ENCODE assay signal across 8 cellular contexts in the genomic region with DNA sequence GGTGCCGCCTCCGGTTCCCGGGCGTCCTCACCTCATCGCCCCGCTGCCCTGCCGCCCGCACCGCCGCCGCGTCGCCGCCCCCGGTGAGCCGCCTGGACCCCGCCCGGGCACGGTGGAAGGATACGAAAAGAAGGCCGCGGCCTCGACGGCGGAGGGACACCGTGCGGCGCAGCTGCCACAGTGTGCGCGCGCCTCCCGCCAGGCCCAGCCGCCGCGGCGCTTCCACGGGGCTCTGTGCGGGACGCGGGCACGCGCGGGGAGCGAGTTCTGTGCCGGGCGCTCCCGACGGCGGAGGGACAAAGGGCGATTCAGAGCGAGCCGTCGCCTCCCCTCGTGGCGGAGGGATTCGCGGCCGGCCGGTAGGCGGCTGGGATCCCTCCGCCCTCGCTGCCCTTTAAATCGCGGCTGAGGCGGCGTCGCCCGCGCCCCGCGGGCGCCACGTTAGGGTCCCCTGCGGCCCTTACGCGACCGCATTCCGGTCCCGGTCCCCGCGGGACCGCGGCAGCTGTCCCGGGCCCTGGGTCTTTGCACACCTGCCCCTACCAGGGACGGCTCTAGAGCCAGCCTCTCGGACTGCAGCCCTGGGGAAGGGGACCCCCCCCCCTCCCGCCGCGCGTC. TPM values are rescaled to one million over a fixed set of nuclear protein-coding genes. Genes with fewer than 3 reads are reported as not detected.
DNase-seq lines count a peak whose midpoint lies in the region; ATAC-seq and TF ChIP-seq lines count a peak whose summit lies in the region.

No MANE protein-coding gene starts in this region.

- WGBS in suprapubic skin, result 0% methylated on average over 25 of the region's 90 CpGs

- peak overlapping the region; percentile 74 for H3K4me3 Mint-ChIP-seq in glutamatergic neuron (ENCODE audit: unreplicated experiment)

- H3K36me3 ChIP-seq in MG63 (no peaks in the 10 kb centered on the region), suprapubic skin (no peaks in the 10 kb centered on the region)

- peaks cover 59% of the 10 kb centered on the region for H3K4me1 ChIP-seq in suprapubic skin

- H3K27me3 ChIP-seq in MG63, result no peaks in the 10 kb centered on the region
- no peaks in the 10 kb centered on the region for H3K27me3 ChIP-seq in suprapubic skin

- DNase-seq in DMS53 (lab: John Stamatoyannopoulos, UW), result peak; percentile 100
- peak; percentile 94 for DNase-seq in MG63
- DNase-seq in activated naive CD4-positive, alpha-beta T cell treated with anti-CD3 and anti-CD28 coated beads, Interleukin-2, amount 50 U/mL, for 72 hours (ENCODE audit: low spot score in 2 of 2), result peak; percentile 79 to 91
- DNase-seq in glutamatergic neuron, result peak; percentile 91
- peak; percentile 40 for DNase-seq in omental fat pad (ENCODE audit: low spot score)
- peak; percentile 88 to 90 for DNase-seq in suprapubic skin (ENCODE audit: low spot score in 2 of 2)

- peaks cover 19% of the 10 kb centered on the region for H3K27me3 Mint-ChIP-seq in glutamatergic neuron (ENCODE audit: unreplicated experiment)

- H3K27ac Mint-ChIP-seq in activated naive CD4-positive, alpha-beta T cell treated with anti-CD3 and anti-CD28 coated beads, Interleukin-2, amount 50 U/mL, for 72 hours, result peak overlapping the region in 1 of 2 donors; percentile 88
- H3K27ac Mint-ChIP-seq in glutamatergic neuron (ENCODE audit: unreplicated experiment), result peak overlapping the region; percentile 82

- TF ChIP-seq EP300 in suprapubic skin (IDR thresholded peaks at IDR 0.05), result no peak

- H3K9me3 Mint-ChIP-seq in activated naive CD4-positive, alpha-beta T cell treated with anti-CD3 and anti-CD28 coated beads, Interleukin-2, amount 50 U/mL, for 72 hours, result no peaks in the 10 kb centered on the region
- H3K9me3 Mint-ChIP-seq in glutamatergic neuron (ENCODE audit: unreplicated experiment), result peaks cover 19% of the 10 kb centered on the region

- no peaks in the 10 kb centered on the region for H3K9me3 ChIP-seq in MG63
- H3K9me3 ChIP-seq in suprapubic skin, result no peaks in the 10 kb centered on the region

- H3K4me3 ChIP-seq in MG63 (peak overlapping the region; percentile 63), suprapubic skin (peak overlapping the region; percentile 75)

- TF ChIP-seq POLR2A in suprapubic skin (IDR thresholded peaks at IDR 0.05), result peak; percentile 82 to 90

- H3K27ac ChIP-seq in suprapubic skin, result peak overlapping the region; percentile 100

- H3K4me1 Mint-ChIP-seq in glutamatergic neuron (ENCODE audit: low read depth, unreplicated experiment), result peaks cover 26% of the 10 kb centered on the region

- H3K36me3 Mint-ChIP-seq in activated naive CD4-positive, alpha-beta T cell treated with anti-CD3 and anti-CD28 coated beads, Interleukin-2, amount 50 U/mL, for 72 hours, result peaks cover 0 to 5% of the 10 kb centered on the region in 2 donors
- H3K36me3 Mint-ChIP-seq in glutamatergic neuron (ENCODE audit: unreplicated experiment), result peaks cover 4% of the 10 kb centered on the region

- ATAC-seq in GM21737 (IDR thresholded peaks at IDR 0.05; ENCODE audit: unreplicated experiment) (peak; percentile 42), SK-N-SH treated with all-trans-retinoic acid at 6 μM for 48 hours (peak; percentile 56), omental fat pad (ENCODE audit: low FRiP score) (peak; percentile 54)
- peak; percentile 63 to 74 for ATAC-seq in activated naive CD4-positive, alpha-beta T cell treated with anti-CD3 and anti-CD28 coated beads, Interleukin-2, amount 50 U/mL, for 72 hours

- peak; percentile 57 for TF ChIP-seq CTCF in glutamatergic neuron (IDR thresholded peaks at IDR 0.05; ENCODE audit: partially characterized antibody, unreplicated experiment)
- TF ChIP-seq CTCF in omental fat pad (IDR thresholded peaks at IDR 0.05), result no peak
- TF ChIP-seq CTCF in suprapubic skin (IDR thresholded peaks at IDR 0.05), result peak in 1 of 2 donors; percentile 5

TF ChIP-seq in SK-N-SH treated with all-trans-retinoic acid at 6 μM for 48 hours, 23 proteins besides CTCF, POLR2A, EP300 and RAD21:
- peak; percentile 38; the same call in 1 of the 2 replicates for TF ChIP-seq ZNF70 (CRISPR knock-in tag; IDR thresholded peaks at IDR 0.05)
- peak; percentile 72; the same call in 1 of the 2 replicates for TF ChIP-seq ZFP3 (CRISPR knock-in tag; IDR thresholded peaks at IDR 0.05)
- TF ChIP-seq, protein P1, sequence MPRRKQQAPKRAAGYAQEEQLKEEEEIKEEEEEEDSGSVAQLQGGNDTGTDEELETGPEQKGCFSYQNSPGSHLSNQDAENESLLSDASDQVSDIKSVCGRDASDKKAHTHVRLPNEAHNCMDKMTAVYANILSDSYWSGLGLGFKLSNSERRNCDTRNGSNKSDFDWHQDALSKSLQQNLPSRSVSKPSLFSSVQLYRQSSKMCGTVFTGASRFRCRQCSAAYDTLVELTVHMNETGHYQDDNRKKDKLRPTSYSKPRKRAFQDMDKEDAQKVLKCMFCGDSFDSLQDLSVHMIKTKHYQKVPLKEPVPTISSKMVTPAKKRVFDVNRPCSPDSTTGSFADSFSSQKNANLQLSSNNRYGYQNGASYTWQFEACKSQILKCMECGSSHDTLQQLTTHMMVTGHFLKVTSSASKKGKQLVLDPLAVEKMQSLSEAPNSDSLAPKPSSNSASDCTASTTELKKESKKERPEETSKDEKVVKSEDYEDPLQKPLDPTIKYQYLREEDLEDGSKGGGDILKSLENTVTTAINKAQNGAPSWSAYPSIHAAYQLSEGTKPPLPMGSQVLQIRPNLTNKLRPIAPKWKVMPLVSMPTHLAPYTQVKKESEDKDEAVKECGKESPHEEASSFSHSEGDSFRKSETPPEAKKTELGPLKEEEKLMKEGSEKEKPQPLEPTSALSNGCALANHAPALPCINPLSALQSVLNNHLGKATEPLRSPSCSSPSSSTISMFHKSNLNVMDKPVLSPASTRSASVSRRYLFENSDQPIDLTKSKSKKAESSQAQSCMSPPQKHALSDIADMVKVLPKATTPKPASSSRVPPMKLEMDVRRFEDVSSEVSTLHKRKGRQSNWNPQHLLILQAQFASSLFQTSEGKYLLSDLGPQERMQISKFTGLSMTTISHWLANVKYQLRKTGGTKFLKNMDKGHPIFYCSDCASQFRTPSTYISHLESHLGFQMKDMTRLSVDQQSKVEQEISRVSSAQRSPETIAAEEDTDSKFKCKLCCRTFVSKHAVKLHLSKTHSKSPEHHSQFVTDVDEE (CRISPR knock-in tag; IDR thresholded peaks at IDR 0.05), result peak; percentile 89
- TF ChIP-seq, protein P2, sequence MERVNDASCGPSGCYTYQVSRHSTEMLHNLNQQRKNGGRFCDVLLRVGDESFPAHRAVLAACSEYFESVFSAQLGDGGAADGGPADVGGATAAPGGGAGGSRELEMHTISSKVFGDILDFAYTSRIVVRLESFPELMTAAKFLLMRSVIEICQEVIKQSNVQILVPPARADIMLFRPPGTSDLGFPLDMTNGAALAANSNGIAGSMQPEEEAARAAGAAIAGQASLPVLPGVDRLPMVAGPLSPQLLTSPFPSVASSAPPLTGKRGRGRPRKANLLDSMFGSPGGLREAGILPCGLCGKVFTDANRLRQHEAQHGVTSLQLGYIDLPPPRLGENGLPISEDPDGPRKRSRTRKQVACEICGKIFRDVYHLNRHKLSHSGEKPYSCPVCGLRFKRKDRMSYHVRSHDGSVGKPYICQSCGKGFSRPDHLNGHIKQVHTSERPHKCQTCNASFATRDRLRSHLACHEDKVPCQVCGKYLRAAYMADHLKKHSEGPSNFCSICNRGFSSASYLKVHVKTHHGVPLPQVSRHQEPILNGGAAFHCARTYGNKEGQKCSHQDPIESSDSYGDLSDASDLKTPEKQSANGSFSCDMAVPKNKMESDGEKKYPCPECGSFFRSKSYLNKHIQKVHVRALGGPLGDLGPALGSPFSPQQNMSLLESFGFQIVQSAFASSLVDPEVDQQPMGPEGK (CRISPR knock-in tag; IDR thresholded peaks at IDR 0.05; ENCODE audit: borderline replicate concordance), result no peak; the same call in 1 of the 2 replicates
- 0 out of 2 replicates have a peak, but pooled peaks have one; percentile 72 for TF ChIP-seq GLIS3 (CRISPR knock-in tag; IDR thresholded peaks at IDR 0.05)
- TF ChIP-seq PPARA (CRISPR knock-in tag; IDR thresholded peaks at IDR 0.05; ENCODE audit: borderline replicate concordance), result no peak
- 0 out of 2 replicates have a peak, but pooled peaks have one; percentile 50 for TF ChIP-seq BACH2 (CRISPR knock-in tag; IDR thresholded peaks at IDR 0.05; ENCODE audit: borderline replicate concordance)
- TF ChIP-seq TCF4 (CRISPR knock-in tag; IDR thresholded peaks at IDR 0.05; ENCODE audit: borderline replicate concordance), result no peak
- TF ChIP-seq ZNF8 (CRISPR knock-in tag; IDR thresholded peaks at IDR 0.05), result no peak
- peak; percentile 88 for TF ChIP-seq SNAI2 (CRISPR knock-in tag; IDR thresholded peaks at IDR 0.05)
- TF ChIP-seq CSDC2 (CRISPR knock-in tag; IDR thresholded peaks at IDR 0.05), result peak; percentile 90

RNA-seq across cellular contexts. Expression of a gene that starts 0.6 kb away (rescaled TPM):
- 4.7 and 13.8 TPM in 2 replicates for total RNA-seq in MG63 (2014; rRNA removed; shearing (Covaris generic); ENCODE audit: low replicate concordance)
- total RNA-seq in activated naive CD4-positive, alpha-beta T cell treated with anti-CD3 and anti-CD28 coated beads, Interleukin-2, amount 50 U/mL, for 72 hours, result 10 to 100 TPM; 21.9 to 46.5 TPM
- total RNA-seq in glutamatergic neuron (ENCODE audit: unreplicated experiment) (77.4 TPM), omental fat pad (10 to 100 TPM; 19.5 to 47.1 (median 32.1) TPM), suprapubic skin (10 to 100 TPM; 27.2 to 40.5 (median 33.3) TPM)

RNA-seq across cellular contexts. Expression of a gene that starts 58.1 kb away (rescaled TPM):
- 26.3 and 30.3 TPM in 2 replicates for total RNA-seq in MG63 (2014; rRNA removed; shearing (Covaris generic); ENCODE audit: low replicate concordance)
- 10 to 100 TPM; 31.7 to 36.5 TPM for total RNA-seq in activated naive CD4-positive, alpha-beta T cell treated with anti-CD3 and anti-CD28 coated beads, Interleukin-2, amount 50 U/mL, for 72 hours
- total RNA-seq in glutamatergic neuron (ENCODE audit: unreplicated experiment) (58.4 TPM), omental fat pad (10 to 100 TPM; 16.4 to 31.2 (median 23.8) TPM), suprapubic skin (10 to 100 TPM in 3 of 4 donors, 1 to 10 TPM in 1; 7.2 to 24.8 (median 16.7) TPM)

Comparison
In these comparisons a context has a peak if more than half of its experiments do, and no peak if none do; other contexts are left out.
1. Peak in every context shown above with its lines: DNase-seq, ATAC-seq, H3K4me3 ChIP-seq and H3K27ac ChIP-seq.
2. DNase-seq: peak in every context shown above with its lines; median percentile 100 in DMS53; 94 in MG63; 91 in glutamatergic neuron; 89 in suprapubic skin; 85 in activated naive CD4-positive, alpha-beta T cell treated with anti-CD3 and anti-CD28 coated beads, Interleukin-2, amount 50 U/mL, for 72 hours; 40 in omental fat pad.